In genomic region chr13:95122063-95122462, GRCh38 we compare ENCODE assay signal across 16 cellular contexts.
DNase-seq lines count a peak whose midpoint lies in the region; ATAC-seq and TF ChIP-seq lines count a peak whose summit lies in the region.
"Had no signal": no experiment of that assay in that cellular context is flagged by ENCODE, and none has a peak within 500 bp of the region (broad histone marks: within the 10 kb centered on the region; RNA-seq: fewer than 3 reads in every experiment).

No MANE protein-coding gene starts in this region.

- no peak for TF ChIP-seq CTCF in endodermal cell (conservative IDR thresholded peaks at IDR 0.05)

- H3K27me3 ChIP-seq in endodermal cell (ENCODE audit: control insufficient read depth, insufficient read depth, low read length, poor library complexity, severe bottlenecking): no peaks in the 10 kb centered on the region

- H3K27ac Mint-ChIP-seq in activated naive CD8-positive, alpha-beta T cell: peak overlapping the region; percentile 68
- no peak overlapping the region for H3K27ac Mint-ChIP-seq in activated naive CD8-positive, alpha-beta T cell treated with anti-CD3 and anti-CD28 coated beads for 36 hours
- no peak overlapping the region for H3K27ac Mint-ChIP-seq in endodermal cell
- H3K27ac Mint-ChIP-seq in stimulated activated naive CD8-positive, alpha-beta T cell treated with anti-CD3 and anti-CD28 coated beads, Interleukin-15, amount 100 ng/mL, for 72 hours: no peak overlapping the region

- H3K9me3 ChIP-seq in endodermal cell (ENCODE audit: control insufficient read depth, low read length): no peaks in the 10 kb centered on the region

- no peak for DNase-seq in activated naive CD8-positive, alpha-beta T cell treated with anti-CD3 and anti-CD28 coated beads for 36 hours
- DNase-seq in M059J (ENCODE audit: low read depth) (peak; percentile 65), endodermal cell (no peak), Right ventricle myocardium superior (no peak)
- no peak for DNase-seq in stimulated activated CD4-positive, alpha-beta T cell treated with anti-CD3 and anti-CD28 coated beads, Interleukin-2, amount 100 ng/mL, for 48 hours
- DNase-seq in stimulated activated naive CD8-positive, alpha-beta T cell treated with anti-CD3 and anti-CD28 coated beads, Interleukin-15, amount 100 ng/mL, for 72 hours: no peak
- DNase-seq: AML-193; CD4-positive, alpha-beta memory T cell; Kasumi-1; NCI-H187 treated with DMSO at 0.1 percent for 48 hours; NCI-H2171; NCI-H446 treated with DMSO at 0.1 percent for 48 hours; NCI-H774; SHP77 treated with DMSO at 0.1 percent for 48 hours had no signal

- H3K4me3 Mint-ChIP-seq in activated naive CD8-positive, alpha-beta T cell: no peak overlapping the region
- H3K4me3 Mint-ChIP-seq in activated naive CD8-positive, alpha-beta T cell treated with anti-CD3 and anti-CD28 coated beads for 36 hours: no peak overlapping the region
- H3K4me3 Mint-ChIP-seq in endodermal cell: peak overlapping the region; percentile 3
- H3K4me3 Mint-ChIP-seq in stimulated activated naive CD8-positive, alpha-beta T cell treated with anti-CD3 and anti-CD28 coated beads, Interleukin-15, amount 100 ng/mL, for 72 hours: no peak overlapping the region

- peaks cover 24% of the 10 kb centered on the region for H3K36me3 ChIP-seq in endodermal cell (ENCODE audit: control insufficient read depth, insufficient read depth, low read length)

- peaks cover 23% of the 10 kb centered on the region for H3K4me1 Mint-ChIP-seq in activated naive CD8-positive, alpha-beta T cell (ENCODE audit: low read depth)
- peaks cover 2% of the 10 kb centered on the region for H3K4me1 Mint-ChIP-seq in activated naive CD8-positive, alpha-beta T cell treated with anti-CD3 and anti-CD28 coated beads for 36 hours
- peaks cover 61% of the 10 kb centered on the region for H3K4me1 Mint-ChIP-seq in endodermal cell
- H3K4me1 Mint-ChIP-seq in stimulated activated naive CD8-positive, alpha-beta T cell treated with anti-CD3 and anti-CD28 coated beads, Interleukin-15, amount 100 ng/mL, for 72 hours: peaks cover 14% of the 10 kb centered on the region

- H3K4me1 ChIP-seq in endodermal cell (ENCODE audit: control insufficient read depth, insufficient read depth, low read length): peaks cover 19% of the 10 kb centered on the region

- H3K27me3 Mint-ChIP-seq in activated naive CD8-positive, alpha-beta T cell: no peaks in the 10 kb centered on the region
- no peaks in the 10 kb centered on the region for H3K27me3 Mint-ChIP-seq in activated naive CD8-positive, alpha-beta T cell treated with anti-CD3 and anti-CD28 coated beads for 36 hours
- H3K27me3 Mint-ChIP-seq in endodermal cell (ENCODE audit: insufficient read depth): no peaks in the 10 kb centered on the region
- H3K27me3 Mint-ChIP-seq in stimulated activated naive CD8-positive, alpha-beta T cell treated with anti-CD3 and anti-CD28 coated beads, Interleukin-15, amount 100 ng/mL, for 72 hours: no peaks in the 10 kb centered on the region
- H3K27me3 Mint-ChIP-seq: CD4-positive, alpha-beta memory T cell had no signal

- no peak for ATAC-seq in stimulated activated naive CD8-positive, alpha-beta T cell treated with anti-CD3 and anti-CD28 coated beads, Interleukin-15, amount 100 ng/mL, for 72 hours
- ATAC-seq in HG03521 (IDR thresholded peaks at IDR 0.05; ENCODE audit: unreplicated experiment): no peak
- ATAC-seq in Right ventricle myocardium superior (ENCODE audit: poor library complexity): no peak

- no peak overlapping the region for H3K9ac ChIP-seq in endodermal cell (ENCODE audit: extremely low read depth, low read length, poor library complexity, severe bottlenecking)

- H3K36me3 Mint-ChIP-seq in activated naive CD8-positive, alpha-beta T cell: peaks cover 33% of the 10 kb centered on the region
- peaks cover 23% of the 10 kb centered on the region for H3K36me3 Mint-ChIP-seq in activated naive CD8-positive, alpha-beta T cell treated with anti-CD3 and anti-CD28 coated beads for 36 hours
- peaks cover 58% of the 10 kb centered on the region for H3K36me3 Mint-ChIP-seq in endodermal cell (ENCODE audit: low read depth)

- no peaks in the 10 kb centered on the region for H3K9me3 Mint-ChIP-seq in activated naive CD8-positive, alpha-beta T cell (ENCODE audit: low read depth)
- H3K9me3 Mint-ChIP-seq in activated naive CD8-positive, alpha-beta T cell treated with anti-CD3 and anti-CD28 coated beads for 36 hours: no peaks in the 10 kb centered on the region
- H3K9me3 Mint-ChIP-seq in endodermal cell: no peaks in the 10 kb centered on the region
- peaks cover 0 to 4% of the 10 kb centered on the region in 2 donors for H3K9me3 Mint-ChIP-seq in stimulated activated naive CD8-positive, alpha-beta T cell treated with anti-CD3 and anti-CD28 coated beads, Interleukin-15, amount 100 ng/mL, for 72 hours

- intact Hi-C loops in Right ventricle myocardium superior (cut with DNase I): no loop called here

- 93 to 95% methylated on average over 4 of the region's 4 CpGs for WGBS in endodermal cell (ENCODE audit: insufficient coverage in 1 of 2, insufficient read length in 1 of 2), 2 experiments

- H3K4me3 ChIP-seq in endodermal cell (ENCODE audit: low read length): no peak overlapping the region

- H3K27ac ChIP-seq in endodermal cell (ENCODE audit: low read depth, low read length): no peak overlapping the region
